Comparison of ENCODE assay signal across 2 cellular contexts in genomic region chr6:69631552-69632346, GRCh38.
TF ChIP-seq lines count a peak whose summit lies in the region.

No MANE protein-coding gene starts in this region.

TF ChIP-seq in GM23338, 12 proteins besides CTCF, POLR2A, EP300 and RAD21 (continued from another document):
- TF ChIP-seq ZNF462 (CRISPR knock-in tag; IDR thresholded peaks at IDR 0.05), result no peak
- TF ChIP-seq, protein P1, sequence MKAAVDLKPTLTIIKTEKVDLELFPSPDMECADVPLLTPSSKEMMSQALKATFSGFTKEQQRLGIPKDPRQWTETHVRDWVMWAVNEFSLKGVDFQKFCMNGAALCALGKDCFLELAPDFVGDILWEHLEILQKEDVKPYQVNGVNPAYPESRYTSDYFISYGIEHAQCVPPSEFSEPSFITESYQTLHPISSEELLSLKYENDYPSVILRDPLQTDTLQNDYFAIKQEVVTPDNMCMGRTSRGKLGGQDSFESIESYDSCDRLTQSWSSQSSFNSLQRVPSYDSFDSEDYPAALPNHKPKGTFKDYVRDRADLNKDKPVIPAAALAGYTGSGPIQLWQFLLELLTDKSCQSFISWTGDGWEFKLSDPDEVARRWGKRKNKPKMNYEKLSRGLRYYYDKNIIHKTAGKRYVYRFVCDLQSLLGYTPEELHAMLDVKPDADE (IDR thresholded peaks at IDR 0.05), result no peak
- no peak for TF ChIP-seq REST (IDR thresholded peaks at IDR 0.05; ENCODE audit: unreplicated experiment)
TF ChIP-seq in GM23338: peak in this region for 0.

TF ChIP-seq in neural cell, 6 proteins besides CTCF, POLR2A, EP300 and RAD21 (continued from another document):
- no peak for TF ChIP-seq REST (IDR thresholded peaks at IDR 0.05; ENCODE audit: borderline replicate concordance)
- no peak for TF ChIP-seq SMC3 (conservative IDR thresholded peaks at IDR 0.05; ENCODE audit: poor library complexity)
- TF ChIP-seq POLR2AphosphoS5 (IDR thresholded peaks at IDR 0.05), result no peak
- TF ChIP-seq TAF1 (IDR thresholded peaks at IDR 0.05; ENCODE audit: low read depth), result no peak
